17 cellular contexts compared by ENCODE assay signal in genomic region chr6:96604420-96604819, GRCh38. TPM values are rescaled to one million over a fixed set of nuclear protein-coding genes. Genes with fewer than 3 reads are reported as not detected.
"Had no signal": no experiment of that assay in that cellular context is flagged by ENCODE, and none has a peak within 500 bp of the region (broad histone marks: within the 10 kb centered on the region; RNA-seq: fewer than 3 reads in every experiment).

No MANE protein-coding gene starts in this region.

- H3K9me3 ChIP-seq: colonic mucosa, psoas muscle, spleen had no signal

- H3K36me3 ChIP-seq: colonic mucosa, spleen had no signal

- H3K4me3 ChIP-seq: colonic mucosa, psoas muscle, spleen had no signal

- H3K27ac ChIP-seq: colonic mucosa, psoas muscle, spleen had no signal

- DNase-seq: activated CD4-positive, alpha-beta T cell treated with anti-CD3 and anti-CD28 coated beads for 1 hour; activated CD4-positive, alpha-beta T cell treated with anti-CD3 and anti-CD28 coated beads, Interleukin-2, amount 50 U/mL, for 4 hours; activated naive CD4-positive, alpha-beta T cell; activated naive CD8-positive, alpha-beta T cell treated with anti-CD3 and anti-CD28 coated beads, Interleukin-2, amount 10 ng/mL, durations not matched to agents 7 days and 5 days; activated T-cell treated with anti-CD3 and anti-CD28 coated beads for 4 hours; central memory CD4-positive, alpha-beta T cell; colonic mucosa; islet precursor cell; midbrain; psoas muscle; spleen had no signal

- H3K27me3 ChIP-seq: colonic mucosa, spleen had no signal

- H3K4me1 ChIP-seq: colonic mucosa, psoas muscle, spleen had no signal

- ATAC-seq: esophagus mucosa, left lobe of liver, psoas muscle, sciatic nerve had no signal

RNA-seq across cellular contexts. Expression of gene FHL5, which starts 41.5 kb away (rescaled TPM):
- total RNA-seq: activated naive CD8-positive, alpha-beta T cell treated with anti-CD3 and anti-CD28 coated beads, Interleukin-2, amount 10 ng/mL, durations not matched to agents 7 days and 5 days; lung microvascular endothelial cell; neural crest cell; osteocyte had no signal
